17 cellular contexts compared by ENCODE assay signal in genomic region chr6:130377911-130378310, GRCh38.
"Had no signal": no experiment of that assay in that cellular context is flagged by ENCODE, and none has a peak within 500 bp of the region (broad histone marks: within the 10 kb centered on the region; RNA-seq: fewer than 3 reads in every experiment).

No MANE protein-coding gene starts in this region.

- H3K4me3 ChIP-seq: body of pancreas, psoas muscle, SK-N-MC, skin epidermis had no signal

- H3K27me3 Mint-ChIP-seq: activated B cell treated with CpG ODN at 0.5 μM for 24 hours; activated CD4-positive, alpha-beta memory T cell treated with anti-CD3 and anti-CD28 coated beads for 36 hours; stimulated activated memory B cell treated with anti-CD40 and anti-IgM and Interleukin-4, amounts not matched to agents 10 μg/mL and 1 μg/mL and 100 μg/mL, for 72 hours had no signal

- H3K27ac ChIP-seq: body of pancreas, psoas muscle, SK-N-MC, skin epidermis had no signal

- H3K4me3 Mint-ChIP-seq: activated B cell treated with CpG ODN at 0.5 μM for 24 hours; activated CD4-positive, alpha-beta memory T cell treated with anti-CD3 and anti-CD28 coated beads for 36 hours; stimulated activated memory B cell treated with anti-CD40 and anti-IgM and Interleukin-4, amounts not matched to agents 10 μg/mL and 1 μg/mL and 100 μg/mL, for 72 hours; T-helper 2 cell treated with Interferon-gamma antibody and Interleukin-4, amounts not matched to agents 5 μg/mL and 100 μg/mL, for 36 hours had no signal

- ATAC-seq: body of pancreas; psoas muscle; stimulated activated memory B cell treated with anti-CD40 and anti-IgM and Interleukin-4, amounts not matched to agents 10 μg/mL and 1 μg/mL and 100 μg/mL, for 72 hours had no signal

- H3K9me3 Mint-ChIP-seq: activated B cell treated with CpG ODN at 0.5 μM for 24 hours; activated CD4-positive, alpha-beta memory T cell treated with anti-CD3 and anti-CD28 coated beads for 36 hours; stimulated activated memory B cell treated with anti-CD40 and anti-IgM and Interleukin-4, amounts not matched to agents 10 μg/mL and 1 μg/mL and 100 μg/mL, for 72 hours had no signal

- FAIRE-seq: frontal cortex, TTC549 had no signal

- H3K36me3 Mint-ChIP-seq: activated CD4-positive, alpha-beta memory T cell treated with anti-CD3 and anti-CD28 coated beads for 36 hours; stimulated activated memory B cell treated with anti-CD40 and anti-IgM and Interleukin-4, amounts not matched to agents 10 μg/mL and 1 μg/mL and 100 μg/mL, for 72 hours had no signal

- H3K27ac Mint-ChIP-seq: activated B cell treated with CpG ODN at 0.5 μM for 24 hours; activated CD4-positive, alpha-beta memory T cell treated with anti-CD3 and anti-CD28 coated beads for 36 hours; stimulated activated memory B cell treated with anti-CD40 and anti-IgM and Interleukin-4, amounts not matched to agents 10 μg/mL and 1 μg/mL and 100 μg/mL, for 72 hours; T-helper 2 cell treated with Interferon-gamma antibody and Interleukin-4, amounts not matched to agents 5 μg/mL and 100 μg/mL, for 36 hours had no signal

- H3K27me3 ChIP-seq: body of pancreas had no signal

- H3K9me3 ChIP-seq: body of pancreas, psoas muscle had no signal

- H3K4me1 ChIP-seq: body of pancreas, psoas muscle had no signal

- DNase-seq: activated B cell treated with CpG ODN at 0.5 μM for 24 hours; activated CD4-positive, alpha-beta memory T cell treated with anti-CD3 and anti-CD28 coated beads for 36 hours; activated CD4-positive, alpha-beta T cell treated with anti-CD3 and anti-CD28 coated beads for 4 hours; activated T-cell treated with anti-CD3 and anti-CD28 coated beads for 4 hours; body of pancreas; head of caudate nucleus; mesendoderm; psoas muscle; right cardiac atrium; stimulated activated CD4-positive, alpha-beta T cell treated with anti-CD3 and anti-CD28 coated beads, Interleukin-15, amount 100 ng/mL, for 24 hours; stimulated activated CD4-positive, alpha-beta T cell treated with anti-CD3 and anti-CD28 coated beads, Interleukin-2, amount 100 ng/mL, for 48 hours had no signal
